Comparison of ENCODE assay signal across 1 cellular context in genomic region chr12:12726543-12727093, GRCh38.
TF ChIP-seq lines count a peak whose summit lies in the region.

No MANE protein-coding gene starts in this region.

TF ChIP-seq in K562, 482 proteins besides CTCF, POLR2A, EP300 and RAD21 (continued from another document and continues in another):
- no peak for TF ChIP-seq ZNF277 (CRISPR knock-in tag; IDR thresholded peaks at IDR 0.05; ENCODE audit: borderline replicate concordance)
- no peak for TF ChIP-seq ZNF589 (CRISPR knock-in tag; IDR thresholded peaks at IDR 0.05; ENCODE audit: low read depth)
- no peak for TF ChIP-seq FOXP4 (CRISPR knock-in tag; IDR thresholded peaks at IDR 0.05; ENCODE audit: borderline replicate concordance)
- TF ChIP-seq TBP (optimal IDR thresholded peaks at IDR 0.05; ENCODE audit: low read depth, low read length): peak; percentile 18
- peak; percentile 17 for TF ChIP-seq BRD9 (IDR thresholded peaks at IDR 0.05; ENCODE audit: low read depth, partially characterized antibody)
- no peak for TF ChIP-seq TFAP4 (CRISPR knock-in tag; IDR thresholded peaks at IDR 0.05; ENCODE audit: borderline replicate concordance)
- TF ChIP-seq ZNF57 (CRISPR knock-in tag; IDR thresholded peaks at IDR 0.05): no peak
- no peak for TF ChIP-seq RNF2 (IDR thresholded peaks at IDR 0.05)
- no peak for TF ChIP-seq MITF (IDR thresholded peaks at IDR 0.05)
- TF ChIP-seq ATF3 (IDR thresholded peaks at IDR 0.05): peak; percentile 54
- TF ChIP-seq ATF3 (CRISPR knock-in tag; conservative IDR thresholded peaks at IDR 0.05): no peak
- no peak for TF ChIP-seq NR2F6 (CRISPR knock-in tag; IDR thresholded peaks at IDR 0.05)
- 0 out of 4 replicates have a peak, but pooled peaks of 1 of the 2 experiments have one; percentile 16 for TF ChIP-seq MNT (conservative IDR thresholded peaks at IDR 0.05)
- TF ChIP-seq MED1 (CRISPR knock-in tag; IDR thresholded peaks at IDR 0.05; ENCODE audit: borderline replicate concordance): no peak
- no peak for TF ChIP-seq DPF2 (IDR thresholded peaks at IDR 0.05)
- no peak for TF ChIP-seq ZNF696 (CRISPR knock-in tag; conservative IDR thresholded peaks at IDR 0.05)
- no peak for TF ChIP-seq NCOR1 (IDR thresholded peaks at IDR 0.05)
- TF ChIP-seq RNF219 (CRISPR knock-in tag; IDR thresholded peaks at IDR 0.05): no peak
- no peak for TF ChIP-seq ZNF408 (CRISPR knock-in tag; IDR thresholded peaks at IDR 0.05; ENCODE audit: low read depth)
- TF ChIP-seq BCLAF1 (IDR thresholded peaks at IDR 0.05; ENCODE audit: borderline replicate concordance in 1 of 2, control insufficient read depth in 1 of 2, low read depth in 2 of 2, low read length in 1 of 2): no peak
- no peak for TF ChIP-seq ZC3H4 (CRISPR knock-in tag; IDR thresholded peaks at IDR 0.05; ENCODE audit: borderline replicate concordance)
- no peak for TF ChIP-seq ZEB2 (IDR thresholded peaks at IDR 0.05)
- no peak for TF ChIP-seq SLC30A9 (CRISPR knock-in tag; IDR thresholded peaks at IDR 0.05)
- no peak for TF ChIP-seq TARDBP (IDR thresholded peaks at IDR 0.05)
- no peak for TF ChIP-seq ZNF668 (CRISPR knock-in tag; IDR thresholded peaks at IDR 0.05)
- TF ChIP-seq FOSL1 (tag; conservative IDR thresholded peaks at IDR 0.05): 0 out of 2 replicates have a peak, but pooled peaks have one; percentile 32
- no peak for TF ChIP-seq ZKSCAN8 (CRISPR knock-in tag; IDR thresholded peaks at IDR 0.05)
- no peak for TF ChIP-seq ZKSCAN1 (IDR thresholded peaks at IDR 0.05; ENCODE audit: low read depth, low read length)
- no peak for TF ChIP-seq GABPB1 (CRISPR knock-in tag; IDR thresholded peaks at IDR 0.05)
- TF ChIP-seq SETDB1 (IDR thresholded peaks at IDR 0.05; ENCODE audit: low read length): no peak
- no peak for TF ChIP-seq SRSF7 (optimal IDR thresholded peaks at IDR 0.05; ENCODE audit: low read depth, low read length)
- no peak for TF ChIP-seq MYC (IDR thresholded peaks at IDR 0.05; ENCODE audit: low read depth, low read length)
- TF ChIP-seq MYC (CRISPR knock-in tag; IDR thresholded peaks at IDR 0.05; ENCODE audit: borderline replicate concordance, low read depth): no peak
- no peak for TF ChIP-seq CHD1 (IDR thresholded peaks at IDR 0.05; ENCODE audit: low read length)
- no peak for TF ChIP-seq CBFA2T2 (conservative IDR thresholded peaks at IDR 0.05)
- TF ChIP-seq SMAD3 (CRISPR knock-in tag; conservative IDR thresholded peaks at IDR 0.05): no peak
- TF ChIP-seq RBM22 (IDR thresholded peaks at IDR 0.05; ENCODE audit: low read depth, low read length, poor library complexity, severe bottlenecking): no peak
- TF ChIP-seq E2F8 (IDR thresholded peaks at IDR 0.05; ENCODE audit: low read depth, partially characterized antibody): no peak
- TF ChIP-seq TAF1 (IDR thresholded peaks at IDR 0.05; ENCODE audit: control insufficient read depth, extremely low read depth, insufficient read depth, low read length, severe bottlenecking): peak; percentile 30
- TF ChIP-seq LCOR (CRISPR knock-in tag; IDR thresholded peaks at IDR 0.05): no peak
- no peak for TF ChIP-seq ZNF695 (CRISPR knock-in tag; IDR thresholded peaks at IDR 0.05)
- no peak for TF ChIP-seq GTF2A2 (tag; IDR thresholded peaks at IDR 0.05)
- TF ChIP-seq CLOCK (CRISPR knock-in tag; IDR thresholded peaks at IDR 0.05; ENCODE audit: borderline replicate concordance): no peak
- TF ChIP-seq ZNF75A (CRISPR knock-in tag; IDR thresholded peaks at IDR 0.05): no peak
